Comparison of ENCODE assay signal across 13 cellular contexts in genomic region chr13:100130092-100130491, GRCh38. TPM values are rescaled to one million over a fixed set of nuclear protein-coding genes. Genes with fewer than 3 reads are reported as not detected.
DNase-seq lines count a peak whose midpoint lies in the region; ATAC-seq and FAIRE-seq lines count a peak whose summit lies in the region.
"Had no signal": no experiment of that assay in that cellular context is flagged by ENCODE, and none has a peak within 500 bp of the region (broad histone marks: within the 10 kb centered on the region; RNA-seq: fewer than 3 reads in every experiment).

No MANE protein-coding gene starts in this region.

- peaks cover 4% of the 10 kb centered on the region for H3K36me3 Mint-ChIP-seq in central memory CD8-positive, alpha-beta T cell (ENCODE audit: insufficient read depth)

- H3K4me1 Mint-ChIP-seq in central memory CD8-positive, alpha-beta T cell: peaks cover 13% of the 10 kb centered on the region

- H3K9me3 ChIP-seq in small intestine (ENCODE audit: control insufficient read depth, low read depth): no peaks in the 10 kb centered on the region
- H3K9me3 ChIP-seq: ascending aorta had no signal

- H3K4me1 ChIP-seq in small intestine (ENCODE audit: control insufficient read depth in 2 of 2, insufficient read depth in 1 of 2, low read depth in 1 of 2, low read length in 1 of 2): peaks cover 0 to 4% of the 10 kb centered on the region in 2 donors
- H3K4me1 ChIP-seq: ascending aorta had no signal

- no peaks in the 10 kb centered on the region for H3K27me3 Mint-ChIP-seq in central memory CD8-positive, alpha-beta T cell

- DNase-seq in AG20443 (ENCODE audit: low spot score) (peak; percentile 19), medulla oblongata (ENCODE audit: extremely low spot score) (peak; percentile 65), small intestine (no peak), T-helper 2 cell (no peak)
- no peak for DNase-seq in central memory CD8-positive, alpha-beta T cell (ENCODE audit: low spot score in 2 of 2)
- DNase-seq: CD8-positive, alpha-beta T cell; NCI-H1048; NCI-H774; stimulated activated CD4-positive, alpha-beta T cell treated with anti-CD3 and anti-CD28 coated beads, Interleukin-4, amount 100 ng/mL, for 24 hours had no signal

- no peaks in the 10 kb centered on the region for H3K9me3 Mint-ChIP-seq in central memory CD8-positive, alpha-beta T cell
- H3K9me3 Mint-ChIP-seq: CD8-positive, alpha-beta T cell had no signal

- peak; percentile 13 for ATAC-seq in HG02852 (IDR thresholded peaks at IDR 0.05; ENCODE audit: unreplicated experiment)
- ATAC-seq in central memory CD8-positive, alpha-beta T cell (replicated peaks; ENCODE audit: extremely low read depth, poor library complexity, severe bottlenecking): no peak
- no peak for ATAC-seq in HG03108 (IDR thresholded peaks at IDR 0.05; ENCODE audit: unreplicated experiment)
- no peak for ATAC-seq in HG02642 (IDR thresholded peaks at IDR 0.05; ENCODE audit: poor library complexity, unreplicated experiment)
- ATAC-seq: CD8-positive, alpha-beta T cell had no signal

- 65 to 84% (median 68%) methylated on average over 1 of the region's 1 CpG for WGBS in small intestine, 3 donors

- FAIRE-seq in small intestine (lab: Jason Lieb, UNC): no peak

- H3K27me3 ChIP-seq in small intestine (ENCODE audit: control insufficient read depth in 2 of 2, insufficient read depth in 2 of 2, low read length in 2 of 2): no peaks in the 10 kb centered on the region
- H3K27me3 ChIP-seq: ascending aorta had no signal

- no peak overlapping the region for H3K27ac ChIP-seq in small intestine (ENCODE audit: low read depth in 1 of 2, low read length in 1 of 2)
- H3K27ac ChIP-seq: ascending aorta had no signal

- H3K36me3 ChIP-seq in small intestine (ENCODE audit: control insufficient read depth in 2 of 2, insufficient read depth in 2 of 2, low read length in 2 of 2): peaks cover 0 to 3% of the 10 kb centered on the region in 2 donors
- H3K36me3 ChIP-seq: ascending aorta had no signal

- H3K4me3 ChIP-seq in small intestine (ENCODE audit: low read depth in 1 of 2, low read length in 2 of 2): no peak overlapping the region
- H3K4me3 ChIP-seq: ascending aorta had no signal

- no peak overlapping the region for H3K4me3 Mint-ChIP-seq in central memory CD8-positive, alpha-beta T cell
- H3K4me3 Mint-ChIP-seq: CD8-positive, alpha-beta T cell had no signal

- H3K27ac Mint-ChIP-seq in central memory CD8-positive, alpha-beta T cell (ENCODE audit: low read depth): peak overlapping the region; percentile 42
- H3K27ac Mint-ChIP-seq: CD8-positive, alpha-beta T cell had no signal

RNA-seq across cellular contexts. Expression of gene PCCA, which starts 41.2 kb away (rescaled TPM):
- polyA plus RNA-seq in small intestine: 10 to 100 TPM in 2 of 3 donors, 1 to 10 TPM in 1; 3.0 to 18.6 (median 11.0) TPM

Comparison
In these comparisons a context has a peak if more than half of its experiments do, and no peak if none do; other contexts are left out.
1. DNase-seq: peak in AG20443 (single experiment) and medulla oblongata (single experiment); none in central memory CD8-positive, alpha-beta T cell (0 of 2), small intestine (single experiment) and T-helper 2 cell (0 of 5).